In the genomic region with DNA sequence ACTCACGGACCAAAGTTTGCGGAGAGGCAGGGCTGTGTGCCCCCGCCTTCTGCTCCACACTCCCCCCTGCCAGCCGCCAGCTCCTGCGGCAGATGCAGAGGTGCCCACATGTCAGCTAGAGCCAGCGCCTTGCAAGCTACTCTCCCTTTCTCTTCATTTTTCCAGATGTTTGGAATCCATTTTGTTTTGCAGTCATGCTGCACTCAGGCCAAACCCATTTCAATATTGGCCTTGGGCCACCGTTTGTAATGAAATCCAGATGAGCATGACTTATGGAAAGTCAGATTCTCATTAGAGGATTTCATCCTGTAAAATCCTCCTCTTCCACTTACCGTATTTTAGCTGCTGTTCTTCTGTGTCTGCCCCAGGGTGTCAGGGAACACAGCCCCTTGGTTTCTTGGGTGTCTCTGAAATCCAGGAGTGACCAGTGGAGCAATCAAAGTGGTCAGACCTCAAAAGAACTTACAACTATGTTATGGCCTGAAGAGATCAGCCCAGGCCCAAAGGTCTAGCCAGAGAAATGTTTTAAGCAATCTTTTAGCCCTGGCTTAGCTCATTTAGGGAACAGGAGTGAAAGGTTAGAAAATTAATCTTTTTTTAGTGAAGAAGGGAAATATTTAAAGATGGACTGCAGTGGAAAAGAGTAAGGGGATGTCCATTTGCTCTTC, we compare ENCODE assay signal across 10 cellular contexts.
A peak's percentile ranks its signal among the peaks of the same experiment; 100 is the strongest.
DNase-seq lines count a peak whose midpoint lies in the region; ATAC-seq and TF ChIP-seq lines count a peak whose summit lies in the region.
"Had no signal": no experiment of that assay in that cellular context is flagged by ENCODE, and none has a peak within 500 bp of the region (broad histone marks: within the 10 kb centered on the region; RNA-seq: fewer than 3 reads in every experiment).

No MANE protein-coding gene starts in this region.

- H3K27ac Mint-ChIP-seq in activated CD4-positive, alpha-beta T cell treated with anti-CD3 and anti-CD28 coated beads, Interleukin-2, amount 10 ng/mL, durations not matched to agents 24 days and 14 days: peak overlapping the region; percentile 8
- H3K27ac Mint-ChIP-seq: dendritic cell treated with granulocyte-macrophage colony-stimulating factor and Interleukin-4, amounts not matched to agents 40 ng/mL and 50 ng/mL, for 4 days had no signal

- no peaks in the 10 kb centered on the region for H3K27me3 Mint-ChIP-seq in activated CD4-positive, alpha-beta T cell treated with anti-CD3 and anti-CD28 coated beads, Interleukin-2, amount 10 ng/mL, durations not matched to agents 24 days and 14 days
- H3K27me3 Mint-ChIP-seq: dendritic cell treated with granulocyte-macrophage colony-stimulating factor and Interleukin-4, amounts not matched to agents 40 ng/mL and 50 ng/mL, for 4 days had no signal

- no peak for DNase-seq in activated CD4-positive, alpha-beta T cell treated with anti-CD3 and anti-CD28 coated beads, Interleukin-2, amount 10 ng/mL, durations not matched to agents 24 days and 14 days
- DNase-seq in activated CD4-positive, alpha-beta T cell treated with anti-CD3 and anti-CD28 coated beads, Interleukin-2, amount 50 U/mL, for 48 hours: no peak
- DNase-seq in brain pericyte (ENCODE audit: low read depth, low spot score): peak; percentile 63
- DNase-seq in lung (ENCODE audit: low spot score): no peak
- no peak for DNase-seq in NCI-H2227 (lab: John Stamatoyannopoulos, UW; ENCODE audit: unreplicated experiment)
- DNase-seq in posterior cingulate gyrus: no peak
- DNase-seq in NCI-H510A (lab: John Stamatoyannopoulos, UW): no peak
- DNase-seq: GOT3 had no signal

- no peaks in the 10 kb centered on the region for H3K9me3 ChIP-seq in lung (ENCODE audit: control insufficient read depth in 2 of 2, insufficient read depth in 1 of 2, low read length in 1 of 2)
- H3K9me3 ChIP-seq in thymus (ENCODE audit: control insufficient read depth): no peaks in the 10 kb centered on the region

- H3K4me1 ChIP-seq in lung (ENCODE audit: control insufficient read depth in 2 of 2, insufficient read depth in 2 of 2, low read length in 2 of 2) (peaks cover 11 to 18% of the 10 kb centered on the region in 2 donors), thymus (ENCODE audit: control insufficient read depth, insufficient read depth, low read length) (no peaks in the 10 kb centered on the region)

- no peak for ATAC-seq in lung (ENCODE audit: insufficient read depth, low FRiP score)

- H3K4me1 Mint-ChIP-seq in activated CD4-positive, alpha-beta T cell treated with anti-CD3 and anti-CD28 coated beads, Interleukin-2, amount 10 ng/mL, durations not matched to agents 24 days and 14 days: peaks cover 13% of the 10 kb centered on the region

- TF ChIP-seq CTCF in lung (IDR thresholded peaks at IDR 0.05; ENCODE audit: control extremely low read depth, extremely low read depth): no peak

- H3K4me3 Mint-ChIP-seq in activated CD4-positive, alpha-beta T cell treated with anti-CD3 and anti-CD28 coated beads, Interleukin-2, amount 10 ng/mL, durations not matched to agents 24 days and 14 days: no peak overlapping the region
- H3K4me3 Mint-ChIP-seq: dendritic cell treated with granulocyte-macrophage colony-stimulating factor and Interleukin-4, amounts not matched to agents 40 ng/mL and 50 ng/mL, for 4 days had no signal

- H3K27ac ChIP-seq in lung (ENCODE audit: low read depth in 1 of 2, low read length in 1 of 2) (peak overlapping the region; percentile 52 to 71), thymus (ENCODE audit: low read depth) (peak overlapping the region; percentile 62)

- peaks cover 2 to 35% of the 10 kb centered on the region in 2 donors for H3K36me3 ChIP-seq in lung (ENCODE audit: control insufficient read depth in 2 of 2, insufficient read depth in 2 of 2, low read length in 2 of 2)
- H3K36me3 ChIP-seq in thymus (ENCODE audit: control insufficient read depth, insufficient read depth): peaks cover 27% of the 10 kb centered on the region

- intact Hi-C loops in activated CD4-positive, alpha-beta T cell treated with anti-CD3 and anti-CD28 coated beads, Interleukin-2, amount 10 ng/mL, durations not matched to agents 24 days and 14 days (cut with micrococcal nuclease): no loop called here
- intact Hi-C loops in posterior cingulate gyrus (cut with DNase I): no loop called here

- H3K27me3 ChIP-seq in lung (ENCODE audit: control insufficient read depth, insufficient read depth) (no peaks in the 10 kb centered on the region), thymus (ENCODE audit: control insufficient read depth, insufficient read depth) (no peaks in the 10 kb centered on the region)

- no peak overlapping the region for H3K4me3 ChIP-seq in lung
- no peak overlapping the region for H3K4me3 ChIP-seq in thymus (ENCODE audit: low read length)

- H3K36me3 Mint-ChIP-seq in activated CD4-positive, alpha-beta T cell treated with anti-CD3 and anti-CD28 coated beads, Interleukin-2, amount 10 ng/mL, durations not matched to agents 24 days and 14 days (ENCODE audit: low read depth): peaks cover 77% of the 10 kb centered on the region

- WGBS in lung, 2 donors: 87 to 88% methylated on average over 8 of the region's 8 CpGs
- WGBS in thymus: 96% methylated on average over 8 of the region's 8 CpGs

- no peaks in the 10 kb centered on the region for H3K9me3 Mint-ChIP-seq in activated CD4-positive, alpha-beta T cell treated with anti-CD3 and anti-CD28 coated beads, Interleukin-2, amount 10 ng/mL, durations not matched to agents 24 days and 14 days
- H3K9me3 Mint-ChIP-seq: dendritic cell treated with granulocyte-macrophage colony-stimulating factor and Interleukin-4, amounts not matched to agents 40 ng/mL and 50 ng/mL, for 4 days had no signal
